8 cellular contexts compared by ENCODE assay signal in genomic region chr15:84716036-84716732, GRCh38. TPM values are rescaled to one million over a fixed set of nuclear protein-coding genes. Genes with fewer than 3 reads are reported as not detected.
DNase-seq lines count a peak whose midpoint lies in the region; ATAC-seq, FAIRE-seq and TF ChIP-seq lines count a peak whose summit lies in the region.

SEC11A (minus strand) TSS chr15:84716139; CDS start chr15:84716075, 64 bp downstream.

- intact Hi-C loops in psoas muscle (cut with DNase I), result loop anchor here in 1 of 2 donors (1.0 to 10.0 kb wide), 2 partner anchors 31 to 111 kb away; partner anchors contain the start of gene ZSCAN2

- ATAC-seq in HG02885 (IDR thresholded peaks at IDR 0.05; ENCODE audit: poor library complexity, unreplicated experiment) (peak; percentile 91), T-helper 17 cell (peak; percentile 98), psoas muscle (peak; percentile 97 to 98 (median 98))

- TF ChIP-seq CTCF in right atrium auricular region (IDR thresholded peaks at IDR 0.05) (no peak), psoas muscle (IDR thresholded peaks at IDR 0.05) (no peak)

- peak within 1 kb of the TSS; percentile 100 for H3K4me3 Mint-ChIP-seq in T-helper 17 cell

- H3K27ac ChIP-seq in angular gyrus (ENCODE audit: low read depth, low read length), result peak within 1 kb of the TSS; percentile 96
- peak within 1 kb of the TSS; percentile 93 to 94 for H3K27ac ChIP-seq in right atrium auricular region
- peak within 1 kb of the TSS; percentile 96 for H3K27ac ChIP-seq in psoas muscle

- DNase-seq in NCI-H1694 treated with DMSO at 0.1 percent for 48 hours (lab: John Stamatoyannopoulos, UW) (peak; percentile 84), T-helper 17 cell (peak; percentile 82 to 86 (median 83)), right atrium auricular region (ENCODE audit: low spot score) (peak; percentile 96), psoas muscle (peak; percentile 97), urothelium cell line (ENCODE audit: low spot score) (peak; percentile 98)

- H3K4me1 Mint-ChIP-seq in T-helper 17 cell, result peaks cover 25% of the 10 kb centered on the region

- H3K4me3 ChIP-seq in right atrium auricular region, result peak within 1 kb of the TSS; percentile 80 to 91
- peak within 1 kb of the TSS; percentile 90 for H3K4me3 ChIP-seq in psoas muscle

- peak within 1 kb of the TSS; percentile 99 for H3K27ac Mint-ChIP-seq in T-helper 17 cell

- H3K27me3 ChIP-seq in right atrium auricular region, result no peaks in the 10 kb centered on the region
- no peaks in the 10 kb centered on the region for H3K27me3 ChIP-seq in psoas muscle (ENCODE audit: insufficient read depth in 3 of 3, low read length in 2 of 3)

- peaks cover 4% of the 10 kb centered on the region for H3K36me3 Mint-ChIP-seq in T-helper 17 cell (ENCODE audit: low read depth)

- H3K36me3 ChIP-seq in right atrium auricular region (peaks cover 5% of the 10 kb centered on the region), psoas muscle (ENCODE audit: insufficient read depth in 1 of 2, low read depth in 1 of 2) (peaks cover 3 to 5% of the 10 kb centered on the region in 2 donors)

- H3K27me3 Mint-ChIP-seq in T-helper 17 cell, result no peaks in the 10 kb centered on the region

- WGBS in psoas muscle, 3 donors, result 0% methylated on average over 53 to 57 of the region's 57 CpGs

- H3K9me3 ChIP-seq in T-helper 17 cell (ENCODE audit: control insufficient read depth, low read length, poor library complexity, severe bottlenecking), result no peaks in the 10 kb centered on the region
- H3K9me3 ChIP-seq in right atrium auricular region, result no peaks in the 10 kb centered on the region
- no peaks in the 10 kb centered on the region for H3K9me3 ChIP-seq in psoas muscle

- H3K4me1 ChIP-seq in right atrium auricular region (peaks cover 0 to 25% of the 10 kb centered on the region in 2 donors), psoas muscle (peaks cover 21% of the 10 kb centered on the region)

- FAIRE-seq in urothelium cell line (lab: Jason Lieb, UNC), result peak; percentile 90

- peak; percentile 90 for TF ChIP-seq POLR2A in GM15510 (IDR thresholded peaks at IDR 0.05; ENCODE audit: borderline replicate concordance, extremely low read depth, insufficient read length)

RNA-seq across cellular contexts. Expression of gene SEC11A, which starts in this region (rescaled TPM):
- 10 to 100 TPM; 53.1 to 67.7 TPM for total RNA-seq in T-helper 17 cell
- 10 to 100 TPM; 79.7 to 81.2 TPM for total RNA-seq in right atrium auricular region
- total RNA-seq in psoas muscle, result 100 to 1,000 TPM in 2 of 4 donors, 10 to 100 TPM in 2; 80.7 to 106 (median 95.5) TPM
- 100 to 1,000 TPM; 146 to 237 (median 201) TPM for polyA plus RNA-seq in psoas muscle

Comparison
In these comparisons a context has a peak if more than half of its experiments do, and no peak if none do; other contexts are left out.
1. Peak in every context shown above with its lines: DNase-seq, ATAC-seq, H3K4me3 ChIP-seq and H3K27ac ChIP-seq.